Comparison of ENCODE assay signal across 9 cellular contexts in genomic region chr3:163490119-163490518, GRCh38.
A peak's percentile ranks its signal among the peaks of the same experiment; 100 is the strongest.
DNase-seq lines count a peak whose midpoint lies in the region; ATAC-seq and TF ChIP-seq lines count a peak whose summit lies in the region.
"Had no signal": no experiment of that assay in that cellular context is flagged by ENCODE, and none has a peak within 500 bp of the region (broad histone marks: within the 10 kb centered on the region; RNA-seq: fewer than 3 reads in every experiment).

No MANE protein-coding gene starts in this region.

- no peak overlapping the region for H3K4me3 Mint-ChIP-seq in glutamatergic neuron (ENCODE audit: unreplicated experiment)
- H3K4me3 Mint-ChIP-seq in CD8-positive, alpha-beta memory T cell, result no peak overlapping the region

- H3K9me3 Mint-ChIP-seq in glutamatergic neuron (ENCODE audit: unreplicated experiment), result no peaks in the 10 kb centered on the region
- peaks cover 0 to 8% (median 6%) of the 10 kb centered on the region in 5 donors for H3K9me3 Mint-ChIP-seq in CD8-positive, alpha-beta memory T cell

- no peaks in the 10 kb centered on the region for H3K4me1 ChIP-seq in thoracic aorta (ENCODE audit: control insufficient read depth in 1 of 2, low read depth in 2 of 2)
- H3K4me1 ChIP-seq in CD8-positive, alpha-beta memory T cell (ENCODE audit: insufficient read depth, low read length), result no peaks in the 10 kb centered on the region
- H3K4me1 ChIP-seq: BLaER1 had no signal

- H3K36me3 Mint-ChIP-seq in glutamatergic neuron (ENCODE audit: unreplicated experiment), result no peaks in the 10 kb centered on the region
- H3K36me3 Mint-ChIP-seq in CD8-positive, alpha-beta memory T cell, result no peaks in the 10 kb centered on the region

- no peaks in the 10 kb centered on the region for H3K27me3 ChIP-seq in thoracic aorta (replicated peaks; ENCODE audit: insufficient read depth)
- no peaks in the 10 kb centered on the region for H3K27me3 ChIP-seq in CD8-positive, alpha-beta memory T cell (ENCODE audit: insufficient read depth, low read length, poor library complexity, severe bottlenecking)
- H3K27me3 ChIP-seq: BLaER1 had no signal

- POLR2A ChIA-PET in CD8-positive, alpha-beta memory T cell (lab: Charles Lee), result no interaction called here

- H3K4me1 Mint-ChIP-seq in glutamatergic neuron (ENCODE audit: low read depth, unreplicated experiment), result no peaks in the 10 kb centered on the region
- H3K4me1 Mint-ChIP-seq in CD8-positive, alpha-beta memory T cell, result no peaks in the 10 kb centered on the region

- H3K27me3 Mint-ChIP-seq in glutamatergic neuron (ENCODE audit: unreplicated experiment), result no peaks in the 10 kb centered on the region
- H3K27me3 Mint-ChIP-seq in CD8-positive, alpha-beta memory T cell, result no peaks in the 10 kb centered on the region

- CTCF ChIA-PET in CD8-positive, alpha-beta memory T cell (lab: Charles Lee), result no interaction called here

- DNase-seq in NCI-H2081 (lab: John Stamatoyannopoulos, UW), result peak; percentile 52 to 74
- DNase-seq in NCI-H2081 treated with DMSO at 0.1 percent for 48 hours (lab: John Stamatoyannopoulos, UW), result no peak
- peak; percentile 55 for DNase-seq in HK-2 (ENCODE audit: unreplicated experiment)
- DNase-seq in SKM-1 (lab: John Stamatoyannopoulos, UW; ENCODE audit: unreplicated experiment), result peak; percentile 10
- DNase-seq in glutamatergic neuron, result peak; percentile 73
- DNase-seq in thoracic aorta (ENCODE audit: low spot score), result no peak
- DNase-seq in CD8-positive, alpha-beta memory T cell, result no peak

- no peak overlapping the region for H3K4me3 ChIP-seq in thoracic aorta
- no peak overlapping the region for H3K4me3 ChIP-seq in CD8-positive, alpha-beta memory T cell (ENCODE audit: low read length)
- H3K4me3 ChIP-seq: BLaER1 had no signal

- no peak overlapping the region for H3K27ac Mint-ChIP-seq in glutamatergic neuron (ENCODE audit: unreplicated experiment)
- no peak overlapping the region for H3K27ac Mint-ChIP-seq in CD8-positive, alpha-beta memory T cell

- peak; percentile 82 for ATAC-seq in GM19043 (IDR thresholded peaks at IDR 0.05; ENCODE audit: low read depth, unreplicated experiment)
- ATAC-seq in thoracic aorta (ENCODE audit: insufficient number of reproducible peaks, low FRiP score, low read depth), result no peak

- H3K9me3 ChIP-seq in thoracic aorta, result no peaks in the 10 kb centered on the region
- no peaks in the 10 kb centered on the region for H3K9me3 ChIP-seq in CD8-positive, alpha-beta memory T cell (ENCODE audit: low read length)
- H3K9me3 ChIP-seq: BLaER1 had no signal

- no peaks in the 10 kb centered on the region for H3K36me3 ChIP-seq in thoracic aorta
- no peaks in the 10 kb centered on the region for H3K36me3 ChIP-seq in CD8-positive, alpha-beta memory T cell (ENCODE audit: insufficient read depth, low read length)
- H3K36me3 ChIP-seq: BLaER1 had no signal

- peak; percentile 49 for TF ChIP-seq CTCF in glutamatergic neuron (IDR thresholded peaks at IDR 0.05; ENCODE audit: partially characterized antibody, unreplicated experiment)
- peak; percentile 26 for TF ChIP-seq CTCF in thoracic aorta (IDR thresholded peaks at IDR 0.05)

- H3K27ac ChIP-seq in thoracic aorta, result no peak overlapping the region
- no peak overlapping the region for H3K27ac ChIP-seq in CD8-positive, alpha-beta memory T cell (ENCODE audit: low read depth, low read length)
- H3K27ac ChIP-seq: BLaER1 had no signal

Comparison
In these comparisons a context has a peak if more than half of its experiments do, and no peak if none do; other contexts are left out.
1. DNase-seq: peak in NCI-H2081 (2 of 2), HK-2 (single experiment), SKM-1 (single experiment) and glutamatergic neuron (single experiment); none in NCI-H2081 treated with DMSO at 0.1 percent for 48 hours (single experiment), thoracic aorta (single experiment) and CD8-positive, alpha-beta memory T cell (0 of 5).